ENCODE assay signal across 9 cellular contexts in the genomic region with DNA sequence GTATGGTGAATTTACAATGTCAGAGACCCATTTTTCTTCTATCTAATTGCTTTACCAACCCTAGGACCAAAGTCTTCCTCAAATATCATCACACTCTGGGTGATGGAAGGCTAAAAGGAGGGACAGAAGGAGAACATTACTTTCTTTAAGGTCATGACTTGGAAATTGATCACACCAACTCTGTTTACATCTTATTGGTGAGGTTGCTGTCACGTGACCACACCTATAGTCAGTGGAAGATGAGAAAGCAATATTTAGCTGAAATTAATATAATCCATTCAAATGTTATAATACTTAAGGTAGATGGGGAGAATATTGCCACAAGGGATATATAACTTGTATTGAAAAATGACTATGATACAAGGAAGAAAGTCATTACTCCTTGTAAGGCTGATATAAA.
"Had no signal": no experiment of that assay in that cellular context is flagged by ENCODE, and none has a peak within 500 bp of the region (broad histone marks: within the 10 kb centered on the region; RNA-seq: fewer than 3 reads in every experiment).

No MANE protein-coding gene starts in this region.

- H3K27ac ChIP-seq: KMS-11 had no signal

- ATAC-seq: GM23338 had no signal

- H3K27ac Mint-ChIP-seq: GM23338, H9 had no signal

- H3K4me3 Mint-ChIP-seq: GM23338, H9 had no signal

- H3K4me1 Mint-ChIP-seq: GM23338, H9 had no signal

- DNase-seq: H9, HCEC 1CT, IMR-90, KBM-7 had no signal

- FAIRE-seq: H1, H54, HTR-8/SVneo had no signal

- H2AFZ ChIP-seq: GM23338 had no signal

- H3K9ac ChIP-seq: KMS-11 had no signal

- H3K4me3 ChIP-seq: GM23338 had no signal

- H3K4me2 ChIP-seq: GM23338, KMS-11 had no signal
